20 cellular contexts compared by ENCODE assay signal in genomic region chr6:129469070-129469662, GRCh38.
A peak's percentile ranks its signal among the peaks of the same experiment; 100 is the strongest.
DNase-seq lines count a peak whose midpoint lies in the region; ATAC-seq, FAIRE-seq and TF ChIP-seq lines count a peak whose summit lies in the region.
"Had no signal": no experiment of that assay in that cellular context is flagged by ENCODE, and none has a peak within 500 bp of the region (broad histone marks: within the 10 kb centered on the region; RNA-seq: fewer than 3 reads in every experiment).

No MANE protein-coding gene starts in this region.

- H3K9me3 Mint-ChIP-seq in WTC11 = no peaks in the 10 kb centered on the region
- H3K9me3 Mint-ChIP-seq: activated T-helper 2 cell treated with anti-CD3 and anti-CD28 coated beads, Interferon-gamma antibody, Interleukin-2, Interleukin-4, amounts not matched to agents 10 μg/mL and 5 μg/mL and 100 μg/mL, durations not matched to agents 14 hours and 24 hours and 36 hours had no signal

- H3K4me1 Mint-ChIP-seq in WTC11 = peaks cover 8% of the 10 kb centered on the region

- peak; percentile 60 for ATAC-seq in HG02981 (IDR thresholded peaks at IDR 0.05; ENCODE audit: unreplicated experiment)
- ATAC-seq in WTC11 = no peak
- ATAC-seq: gastroesophageal sphincter, T-helper 17 cell had no signal

- peak; percentile 14 for DNase-seq in SK-MEL-5 (ENCODE audit: low read depth, low spot score)
- DNase-seq in epithelial cell of esophagus (ENCODE audit: low read depth) = peak; percentile 27
- DNase-seq in kidney glomerular epithelial cell (lab: John Stamatoyannopoulos, UW) = no peak
- DNase-seq in WTC11 (ENCODE audit: low spot score) = no peak
- DNase-seq in SK-N-DZ (ENCODE audit: low spot score) = no peak
- DNase-seq in HT-29 (ENCODE audit: low spot score) = no peak
- DNase-seq: activated CD4-positive, alpha-beta T cell treated with anti-CD3 and anti-CD28 coated beads, Interleukin-2, amount 50 U/mL, for 1 hour; C1 segment of cervical spinal cord; GOT3; mesenchymal stem cell; NCI-H1417 treated with DMSO at 0.1 percent for 48 hours; NCI-H526; occipital lobe; SHP77 treated with DMSO at 0.1 percent for 48 hours; T-helper 17 cell had no signal

- H3K4me3 ChIP-seq in epithelial cell of esophagus (ENCODE audit: low read length) = no peak overlapping the region
- H3K4me3 ChIP-seq: gastroesophageal sphincter, vagina had no signal

- POLR2A ChIA-PET in WTC11 (lab: Charles Lee) = no interaction called here

- H3K27me3 Mint-ChIP-seq in WTC11 (ENCODE audit: low read depth) = no peaks in the 10 kb centered on the region

- peak; percentile 82 for FAIRE-seq in A204.1 (lab: Jason Lieb, UNC)

- in situ Hi-C loops in SK-MEL-5 (cut with HindIII; ENCODE audit: low pct_unique_long_range_greater_than_20kb, low sequenced_read_pairs) = no loop called here

- TF ChIP-seq CTCF in epithelial cell of esophagus (IDR thresholded peaks at IDR 0.05; ENCODE audit: insufficient read depth, low read depth, low read length, missing control alignments) = no peak
- no peak for TF ChIP-seq CTCF in WTC11 (IDR thresholded peaks at IDR 0.05)

- H3K36me3 Mint-ChIP-seq in WTC11 = no peaks in the 10 kb centered on the region

- CTCF ChIA-PET in WTC11 (lab: Charles Lee) = no interaction called here

- no peak overlapping the region for H3K27ac Mint-ChIP-seq in WTC11
- H3K27ac Mint-ChIP-seq: activated T-helper 2 cell treated with anti-CD3 and anti-CD28 coated beads, Interferon-gamma antibody, Interleukin-2, Interleukin-4, amounts not matched to agents 10 μg/mL and 5 μg/mL and 100 μg/mL, durations not matched to agents 14 hours and 24 hours and 36 hours; T-helper 17 cell had no signal

- no peak overlapping the region for H3K4me3 Mint-ChIP-seq in WTC11
- H3K4me3 Mint-ChIP-seq: T-helper 17 cell had no signal

TF ChIP-seq in WTC11, 78 proteins besides CTCF, POLR2A, EP300 and RAD21:
- no peak for TF ChIP-seq HMGA2 (CRISPR knock-in tag; IDR thresholded peaks at IDR 0.05)
- no peak for TF ChIP-seq NFYB (CRISPR knock-in tag; conservative IDR thresholded peaks at IDR 0.05; ENCODE audit: low read depth)
- no peak for TF ChIP-seq NFE2L1 (CRISPR knock-in tag; IDR thresholded peaks at IDR 0.05)
- TF ChIP-seq FOXJ3 (CRISPR knock-in tag; IDR thresholded peaks at IDR 0.05; ENCODE audit: borderline replicate concordance) = no peak

Comparison
In these comparisons a context has a peak if more than half of its experiments do, and no peak if none do; other contexts are left out.
1. DNase-seq: peak in SK-MEL-5 (single experiment) and epithelial cell of esophagus (single experiment); none in kidney glomerular epithelial cell (single experiment), WTC11 (single experiment), SK-N-DZ (single experiment) and HT-29 (single experiment).